In the genomic region with DNA sequence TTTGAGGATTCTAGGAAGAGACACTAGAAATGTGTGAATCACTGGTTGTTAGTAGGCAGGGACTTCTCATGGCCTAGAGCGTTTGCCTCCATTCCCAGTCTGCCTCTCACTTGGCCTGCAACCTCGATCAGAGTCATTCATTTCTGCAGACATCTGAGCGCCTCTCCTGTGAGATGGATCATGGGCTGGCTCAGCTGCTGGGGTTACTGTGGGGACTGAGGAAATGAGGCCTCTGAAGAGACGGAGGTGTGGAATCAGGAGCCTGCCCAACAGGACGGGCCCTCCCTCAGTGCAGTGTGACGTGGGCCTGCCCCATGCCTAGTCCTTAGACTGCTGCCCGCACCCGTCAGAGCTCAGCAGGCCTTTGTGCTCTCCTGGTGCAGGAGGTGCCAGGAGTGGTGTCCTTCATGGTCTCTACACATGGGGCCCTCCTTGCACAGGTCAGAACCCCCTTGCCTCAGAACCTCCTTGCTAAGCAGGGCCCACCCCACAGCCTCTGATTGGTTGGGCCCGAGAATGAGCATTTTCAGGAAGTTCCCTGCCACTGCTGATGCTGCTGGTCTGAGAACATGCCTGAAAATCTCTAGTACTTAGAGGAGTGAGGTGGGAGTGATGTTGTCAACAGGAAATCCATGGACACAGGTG, we compare ENCODE assay signal across 21 cellular contexts.
DNase-seq lines count a peak whose midpoint lies in the region; ATAC-seq and FAIRE-seq lines count a peak whose summit lies in the region.
"Had no signal": no experiment of that assay in that cellular context is flagged by ENCODE, and none has a peak within 500 bp of the region (broad histone marks: within the 10 kb centered on the region; RNA-seq: fewer than 3 reads in every experiment).

No MANE protein-coding gene starts in this region.

- no peak for DNase-seq in CD4-positive, CD25-positive, alpha-beta regulatory T cell
- DNase-seq in M059J (ENCODE audit: low read depth) (peak; percentile 34), urothelium cell line (ENCODE audit: low spot score) (no peak), head of caudate nucleus (no peak), NCI-H526 treated with DMSO at 0.1 percent for 48 hours (lab: John Stamatoyannopoulos, UW) (no peak), amniotic stem cell (lab: John Stamatoyannopoulos, UW) (no peak)
- no peak for DNase-seq in natural killer cell treated with Interleukin-12 subunit alpha and Interleukin-12 subunit beta and Interleukin-15 and Interleukin-18, amount 100 ng/mL, for 72 hours (ENCODE audit: low spot score)
- DNase-seq: activated CD4-positive, alpha-beta T cell treated with anti-CD3 and anti-CD28 coated beads, Interleukin-2, amount 50 U/mL, for 48 hours; activated naive CD4-positive, alpha-beta T cell treated with Interleukin-2 at 50 U/mL for 16 hours; CD4-positive, alpha-beta memory T cell; foreskin fibroblast; NCI-H1092; NCI-H2029; NK-92 treated with Interleukin-12 subunit alpha and Interleukin-12 subunit beta, amount 100 ng/mL, for 24 hours; RPMI8226; SW 1271 had no signal

- no peak overlapping the region for H3K27ac ChIP-seq in CD4-positive, CD25-positive, alpha-beta regulatory T cell (ENCODE audit: insufficient read depth, low read length, poor library complexity, severe bottlenecking)
- H3K27ac ChIP-seq: ascending aorta, KMS-11 had no signal

- intact Hi-C loops in dendritic cell treated with granulocyte-macrophage colony-stimulating factor and Interleukin-4, amounts not matched to agents 40 ng/mL and 50 ng/mL, for 4 days (cut with micrococcal nuclease): no loop called here
- intact Hi-C loops in head of caudate nucleus (cut with DNase I): no loop called here

- peaks cover 0 to 3% (median 1%) of the 10 kb centered on the region in 4 donors for H3K4me1 Mint-ChIP-seq in CD4-positive, CD25-positive, alpha-beta regulatory T cell
- H3K4me1 Mint-ChIP-seq in dendritic cell treated with granulocyte-macrophage colony-stimulating factor and Interleukin-4, amounts not matched to agents 40 ng/mL and 50 ng/mL, for 4 days (ENCODE audit: low read depth): peaks cover 17% of the 10 kb centered on the region
- peaks cover 21 to 40% of the 10 kb centered on the region in 2 donors for H3K4me1 Mint-ChIP-seq in natural killer cell treated with Interleukin-12 subunit alpha and Interleukin-12 subunit beta and Interleukin-15 and Interleukin-18, amount 100 ng/mL, for 72 hours (ENCODE audit: low read depth in 2 of 2)

- no peak overlapping the region for H3K4me3 Mint-ChIP-seq in CD4-positive, CD25-positive, alpha-beta regulatory T cell
- no peak overlapping the region for H3K4me3 Mint-ChIP-seq in dendritic cell treated with granulocyte-macrophage colony-stimulating factor and Interleukin-4, amounts not matched to agents 40 ng/mL and 50 ng/mL, for 4 days
- peak overlapping the region; percentile 45 for H3K4me3 Mint-ChIP-seq in natural killer cell treated with Interleukin-12 subunit alpha and Interleukin-12 subunit beta and Interleukin-15 and Interleukin-18, amount 100 ng/mL, for 72 hours
- H3K4me3 Mint-ChIP-seq: CD4-positive, alpha-beta memory T cell; memory B cell had no signal

- no peaks in the 10 kb centered on the region for H3K9me3 ChIP-seq in CD4-positive, CD25-positive, alpha-beta regulatory T cell (ENCODE audit: control insufficient read depth in 2 of 2, low read length in 2 of 2)
- H3K9me3 ChIP-seq: ascending aorta had no signal

- no peaks in the 10 kb centered on the region for H3K9me3 Mint-ChIP-seq in CD4-positive, CD25-positive, alpha-beta regulatory T cell
- no peaks in the 10 kb centered on the region for H3K9me3 Mint-ChIP-seq in dendritic cell treated with granulocyte-macrophage colony-stimulating factor and Interleukin-4, amounts not matched to agents 40 ng/mL and 50 ng/mL, for 4 days
- H3K9me3 Mint-ChIP-seq in natural killer cell treated with Interleukin-12 subunit alpha and Interleukin-12 subunit beta and Interleukin-15 and Interleukin-18, amount 100 ng/mL, for 72 hours: no peaks in the 10 kb centered on the region
- H3K9me3 Mint-ChIP-seq: CD4-positive, alpha-beta memory T cell; memory B cell had no signal

- no peaks in the 10 kb centered on the region for H3K27me3 ChIP-seq in CD4-positive, CD25-positive, alpha-beta regulatory T cell (ENCODE audit: control insufficient read depth, insufficient read depth, low read length)
- H3K27me3 ChIP-seq: ascending aorta had no signal

- no peaks in the 10 kb centered on the region for H3K27me3 Mint-ChIP-seq in CD4-positive, CD25-positive, alpha-beta regulatory T cell
- H3K27me3 Mint-ChIP-seq in dendritic cell treated with granulocyte-macrophage colony-stimulating factor and Interleukin-4, amounts not matched to agents 40 ng/mL and 50 ng/mL, for 4 days: peaks cover 31% of the 10 kb centered on the region
- H3K27me3 Mint-ChIP-seq in natural killer cell treated with Interleukin-12 subunit alpha and Interleukin-12 subunit beta and Interleukin-15 and Interleukin-18, amount 100 ng/mL, for 72 hours: no peaks in the 10 kb centered on the region
- H3K27me3 Mint-ChIP-seq: CD4-positive, alpha-beta memory T cell; memory B cell had no signal

- H3K36me3 ChIP-seq in CD4-positive, CD25-positive, alpha-beta regulatory T cell (ENCODE audit: control insufficient read depth, insufficient read depth, low read length): peaks cover 3% of the 10 kb centered on the region
- H3K36me3 ChIP-seq: ascending aorta had no signal

- ATAC-seq in CD4-positive, CD25-positive, alpha-beta regulatory T cell (ENCODE audit: low read depth in 2 of 2): no peak
- ATAC-seq in natural killer cell treated with Interleukin-12 subunit alpha and Interleukin-12 subunit beta and Interleukin-15 and Interleukin-18, amount 100 ng/mL, for 72 hours: peak in 1 of 2 donors; percentile 17

- peak overlapping the region in 2 of 3 donors; percentile 26 to 42 for H3K27ac Mint-ChIP-seq in CD4-positive, CD25-positive, alpha-beta regulatory T cell
- H3K27ac Mint-ChIP-seq in dendritic cell treated with granulocyte-macrophage colony-stimulating factor and Interleukin-4, amounts not matched to agents 40 ng/mL and 50 ng/mL, for 4 days: peak overlapping the region; percentile 31
- peak overlapping the region; percentile 21 to 86 for H3K27ac Mint-ChIP-seq in natural killer cell treated with Interleukin-12 subunit alpha and Interleukin-12 subunit beta and Interleukin-15 and Interleukin-18, amount 100 ng/mL, for 72 hours
- H3K27ac Mint-ChIP-seq: memory B cell had no signal

- FAIRE-seq in urothelium cell line (lab: Jason Lieb, UNC): no peak
- FAIRE-seq: colon had no signal

- H3K4me1 ChIP-seq in CD4-positive, CD25-positive, alpha-beta regulatory T cell (ENCODE audit: control insufficient read depth, insufficient read depth, low read length, poor library complexity, severe bottlenecking): no peaks in the 10 kb centered on the region
- H3K4me1 ChIP-seq: ascending aorta had no signal

- no peak overlapping the region for H3K4me3 ChIP-seq in CD4-positive, CD25-positive, alpha-beta regulatory T cell (ENCODE audit: low read depth, low read length)
- H3K4me3 ChIP-seq: ascending aorta had no signal

- H3K36me3 Mint-ChIP-seq in CD4-positive, CD25-positive, alpha-beta regulatory T cell: peaks cover 9% of the 10 kb centered on the region
- H3K36me3 Mint-ChIP-seq in dendritic cell treated with granulocyte-macrophage colony-stimulating factor and Interleukin-4, amounts not matched to agents 40 ng/mL and 50 ng/mL, for 4 days (ENCODE audit: low read depth): no peaks in the 10 kb centered on the region
- no peaks in the 10 kb centered on the region for H3K36me3 Mint-ChIP-seq in natural killer cell treated with Interleukin-12 subunit alpha and Interleukin-12 subunit beta and Interleukin-15 and Interleukin-18, amount 100 ng/mL, for 72 hours
